Comparison of ENCODE assay signal across 8 cellular contexts in the genomic region with DNA sequence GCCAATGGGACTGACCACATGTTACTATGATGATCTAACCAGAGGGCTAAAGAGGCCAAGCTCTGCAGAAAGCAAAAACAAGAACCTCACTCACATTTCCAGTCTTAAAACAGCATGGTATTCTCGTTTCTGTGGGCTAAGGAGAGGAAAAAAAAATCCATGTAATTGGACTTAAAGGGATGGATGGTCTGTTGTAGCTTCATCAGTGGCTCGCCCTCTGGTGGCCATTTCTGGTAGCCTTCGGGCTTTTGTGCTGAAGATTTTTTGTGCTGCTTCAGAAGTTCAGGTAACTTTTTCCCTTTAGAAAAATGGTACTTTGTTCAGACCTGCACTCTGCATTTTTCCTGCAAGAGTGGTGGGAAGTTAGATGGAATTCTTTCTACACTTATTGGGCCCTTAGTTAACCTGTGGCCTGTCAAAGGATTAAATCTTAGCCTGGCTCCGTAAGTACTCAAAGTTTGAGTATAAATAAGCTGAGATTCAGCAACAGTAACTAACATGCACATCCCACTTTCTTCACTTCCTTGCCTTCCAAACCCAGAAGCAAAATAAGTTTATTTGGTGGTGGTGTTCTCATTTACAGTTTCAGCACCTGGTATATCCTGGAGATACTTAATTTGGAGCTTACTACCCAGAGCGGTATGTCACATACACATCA. TPM values are rescaled to one million over a fixed set of nuclear protein-coding genes. Genes with fewer than 3 reads are reported as not detected.
DNase-seq lines count a peak whose midpoint lies in the region; ATAC-seq and TF ChIP-seq lines count a peak whose summit lies in the region.

No MANE protein-coding gene starts in this region.

- H3K4me1 ChIP-seq in SJSA1 (replicated peaks) (peaks cover 4% of the 10 kb centered on the region; the same call in 1 of the 2 replicates), vagina (no peaks in the 10 kb centered on the region)

- TF ChIP-seq POLR2A in vagina (IDR thresholded peaks at IDR 0.05), result no peak

- POLR2A ChIA-PET in HEK293T (lab: Yijun Ruan, JAX), result no interaction called here

- no peaks in the 10 kb centered on the region for H3K9me3 ChIP-seq in SJSA1 (replicated peaks)
- H3K9me3 ChIP-seq in vagina, result no peaks in the 10 kb centered on the region

- intact Hi-C loops in posterior cingulate gyrus (cut with DNase I), result loop anchor here (5.0 kb wide), 1 partner anchor 436 kb away; no protein-coding TSS in a partner anchor
- intact Hi-C loops in vagina (cut with DNase I), result no loop called here

- H3K27me3 ChIP-seq in SJSA1 (replicated peaks) (no peaks in the 10 kb centered on the region), vagina (no peaks in the 10 kb centered on the region)

- H3K36me3 ChIP-seq in SJSA1 (peaks cover 32% of the 10 kb centered on the region), vagina (peaks cover 0 to 4% of the 10 kb centered on the region in 2 donors)

- H3K27ac ChIP-seq in SJSA1 (no peak overlapping the region), vagina (no peak overlapping the region)

- no peak overlapping the region for H3K4me3 ChIP-seq in SJSA1
- H3K4me3 ChIP-seq in vagina, result no peak overlapping the region

- CTCF ChIA-PET in HEK293T (lab: Yijun Ruan, JAX), result interaction anchor here (0.6 to 3.3 kb wide), 19 partner anchors 9 to 1721 kb away, joined by 3 to 34 read pairs (median 4); no protein-coding TSS in a partner anchor

- TF ChIP-seq CTCF in vagina (IDR thresholded peaks at IDR 0.05), result peak; percentile 47 to 82 (median 59)

- no peak for ATAC-seq in GM18907 (IDR thresholded peaks at IDR 0.05; ENCODE audit: unreplicated experiment)

- DNase-seq in CD1c-positive myeloid dendritic cell (ENCODE audit: extremely low spot score), result peak; percentile 66
- DNase-seq in HEK293T (ENCODE audit: extremely low spot score), result peak; percentile 65
- DNase-seq in SJSA1 (ENCODE audit: low read depth in 1 of 2, low spot score in 2 of 2), result peak; percentile 42 to 63
- peak in 3 of 4 experiments; percentile 39 to 59 (median 45) for DNase-seq in activated naive CD4-positive, alpha-beta T cell (lab: John Stamatoyannopoulos, UW)
- peak; percentile 53 for DNase-seq in globus pallidus (ENCODE audit: low spot score)
- peak; percentile 44 to 94 (median 77) for DNase-seq in posterior cingulate gyrus
- no peak for DNase-seq in vagina (ENCODE audit: extremely low spot score in 2 of 2)

TF ChIP-seq in HEK293T, 16 proteins besides CTCF, POLR2A, EP300 and RAD21:
- no peak for TF ChIP-seq BHLHE40 (IDR thresholded peaks at IDR 0.05; ENCODE audit: borderline replicate concordance)
- peak; percentile 40; the same call in 1 of the 2 replicates for TF ChIP-seq ZNF384 (IDR thresholded peaks at IDR 0.05)

RNA-seq across cellular contexts. Expression of gene DCAF4, which starts 22.3 kb away (rescaled TPM):
- 14.4 and 24.2 TPM in 2 replicates for total RNA-seq in SJSA1 (2014; rRNA removed; shearing (Covaris generic))
- 14.2 TPM for total RNA-seq in vagina

RNA-seq across cellular contexts. Expression of gene DPF3, which starts 54.7 kb away (rescaled TPM):
- 0.53 and 2.1 TPM in 2 replicates for total RNA-seq in SJSA1 (2014; rRNA removed; shearing (Covaris generic))
- not detected for total RNA-seq in vagina

Comparison
In these comparisons a context has a peak if more than half of its experiments do, and no peak if none do; other contexts are left out.
1. DNase-seq: peak in CD1c-positive myeloid dendritic cell (single experiment), HEK293T (single experiment), SJSA1 (2 of 2), activated naive CD4-positive, alpha-beta T cell (3 of 4), globus pallidus (single experiment) and posterior cingulate gyrus (10 of 10); none in vagina (0 of 2).